ENCODE assay signal across 1 cellular context in the genomic region with DNA sequence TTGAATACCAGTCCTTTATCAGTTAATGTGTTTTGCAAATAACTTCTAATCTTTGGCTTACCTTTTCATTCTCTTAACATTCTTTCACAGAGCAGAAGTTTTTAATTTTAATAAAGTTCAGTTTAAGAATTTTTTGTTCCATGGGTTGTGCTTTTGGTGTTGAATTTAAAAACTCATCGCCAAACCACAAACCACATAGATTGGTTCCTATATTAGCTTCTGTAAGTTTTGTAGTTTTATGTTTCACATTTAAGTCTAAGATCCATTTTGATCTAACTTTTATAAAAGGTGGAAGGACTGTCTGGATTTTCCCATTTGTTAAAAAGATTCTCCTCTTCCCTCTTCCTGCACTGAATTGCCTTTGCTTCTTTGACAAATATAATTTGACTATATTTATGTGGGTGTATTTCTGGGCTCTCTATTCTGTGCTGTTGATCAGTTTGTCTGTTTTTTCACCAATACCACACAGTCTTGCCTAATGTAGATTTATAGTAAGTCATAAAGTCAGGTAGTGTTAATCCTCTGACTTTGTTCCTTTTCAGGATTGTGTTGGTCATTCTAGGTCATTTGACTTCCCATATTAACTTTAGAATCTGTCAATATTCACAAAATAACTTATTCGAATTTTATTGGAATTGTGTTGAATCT.
TF ChIP-seq lines count a peak whose summit lies in the region.

No MANE protein-coding gene starts in this region.

TF ChIP-seq in WTC11, 78 proteins besides CTCF, POLR2A, EP300 and RAD21 (continued from another document):
- TF ChIP-seq, protein P1, sequence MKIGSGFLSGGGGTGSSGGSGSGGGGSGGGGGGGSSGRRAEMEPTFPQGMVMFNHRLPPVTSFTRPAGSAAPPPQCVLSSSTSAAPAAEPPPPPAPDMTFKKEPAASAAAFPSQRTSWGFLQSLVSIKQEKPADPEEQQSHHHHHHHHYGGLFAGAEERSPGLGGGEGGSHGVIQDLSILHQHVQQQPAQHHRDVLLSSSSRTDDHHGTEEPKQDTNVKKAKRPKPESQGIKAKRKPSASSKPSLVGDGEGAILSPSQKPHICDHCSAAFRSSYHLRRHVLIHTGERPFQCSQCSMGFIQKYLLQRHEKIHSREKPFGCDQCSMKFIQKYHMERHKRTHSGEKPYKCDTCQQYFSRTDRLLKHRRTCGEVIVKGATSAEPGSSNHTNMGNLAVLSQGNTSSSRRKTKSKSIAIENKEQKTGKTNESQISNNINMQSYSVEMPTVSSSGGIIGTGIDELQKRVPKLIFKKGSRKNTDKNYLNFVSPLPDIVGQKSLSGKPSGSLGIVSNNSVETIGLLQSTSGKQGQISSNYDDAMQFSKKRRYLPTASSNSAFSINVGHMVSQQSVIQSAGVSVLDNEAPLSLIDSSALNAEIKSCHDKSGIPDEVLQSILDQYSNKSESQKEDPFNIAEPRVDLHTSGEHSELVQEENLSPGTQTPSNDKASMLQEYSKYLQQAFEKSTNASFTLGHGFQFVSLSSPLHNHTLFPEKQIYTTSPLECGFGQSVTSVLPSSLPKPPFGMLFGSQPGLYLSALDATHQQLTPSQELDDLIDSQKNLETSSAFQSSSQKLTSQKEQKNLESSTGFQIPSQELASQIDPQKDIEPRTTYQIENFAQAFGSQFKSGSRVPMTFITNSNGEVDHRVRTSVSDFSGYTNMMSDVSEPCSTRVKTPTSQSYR (CRISPR knock-in tag; IDR thresholded peaks at IDR 0.05): no peak
- TF ChIP-seq ZBTB21 (CRISPR knock-in tag; IDR thresholded peaks at IDR 0.05; ENCODE audit: borderline replicate concordance) (no peak), ATF1 (CRISPR knock-in tag; IDR thresholded peaks at IDR 0.05) (no peak), RELA (CRISPR knock-in tag; IDR thresholded peaks at IDR 0.05; ENCODE audit: borderline replicate concordance) (no peak), PRRX2 (CRISPR knock-in tag; IDR thresholded peaks at IDR 0.05) (no peak)
- TF ChIP-seq, protein P2, sequence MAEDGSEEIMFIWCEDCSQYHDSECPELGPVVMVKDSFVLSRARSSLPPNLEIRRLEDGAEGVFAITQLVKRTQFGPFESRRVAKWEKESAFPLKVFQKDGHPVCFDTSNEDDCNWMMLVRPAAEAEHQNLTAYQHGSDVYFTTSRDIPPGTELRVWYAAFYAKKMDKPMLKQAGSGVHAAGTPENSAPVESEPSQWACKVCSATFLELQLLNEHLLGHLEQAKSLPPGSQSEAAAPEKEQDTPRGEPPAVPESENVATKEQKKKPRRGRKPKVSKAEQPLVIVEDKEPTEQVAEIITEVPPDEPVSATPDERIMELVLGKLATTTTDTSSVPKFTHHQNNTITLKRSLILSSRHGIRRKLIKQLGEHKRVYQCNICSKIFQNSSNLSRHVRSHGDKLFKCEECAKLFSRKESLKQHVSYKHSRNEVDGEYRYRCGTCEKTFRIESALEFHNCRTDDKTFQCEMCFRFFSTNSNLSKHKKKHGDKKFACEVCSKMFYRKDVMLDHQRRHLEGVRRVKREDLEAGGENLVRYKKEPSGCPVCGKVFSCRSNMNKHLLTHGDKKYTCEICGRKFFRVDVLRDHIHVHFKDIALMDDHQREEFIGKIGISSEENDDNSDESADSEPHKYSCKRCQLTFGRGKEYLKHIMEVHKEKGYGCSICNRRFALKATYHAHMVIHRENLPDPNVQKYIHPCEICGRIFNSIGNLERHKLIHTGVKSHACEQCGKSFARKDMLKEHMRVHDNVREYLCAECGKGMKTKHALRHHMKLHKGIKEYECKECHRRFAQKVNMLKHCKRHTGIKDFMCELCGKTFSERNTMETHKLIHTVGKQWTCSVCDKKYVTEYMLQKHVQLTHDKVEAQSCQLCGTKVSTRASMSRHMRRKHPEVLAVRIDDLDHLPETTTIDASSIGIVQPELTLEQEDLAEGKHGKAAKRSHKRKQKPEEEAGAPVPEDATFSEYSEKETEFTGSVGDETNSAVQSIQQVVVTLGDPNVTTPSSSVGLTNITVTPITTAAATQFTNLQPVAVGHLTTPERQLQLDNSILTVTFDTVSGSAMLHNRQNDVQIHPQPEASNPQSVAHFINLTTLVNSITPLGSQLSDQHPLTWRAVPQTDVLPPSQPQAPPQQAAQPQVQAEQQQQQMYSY (CRISPR knock-in tag; IDR thresholded peaks at IDR 0.05): no peak
- TF ChIP-seq, protein P3, sequence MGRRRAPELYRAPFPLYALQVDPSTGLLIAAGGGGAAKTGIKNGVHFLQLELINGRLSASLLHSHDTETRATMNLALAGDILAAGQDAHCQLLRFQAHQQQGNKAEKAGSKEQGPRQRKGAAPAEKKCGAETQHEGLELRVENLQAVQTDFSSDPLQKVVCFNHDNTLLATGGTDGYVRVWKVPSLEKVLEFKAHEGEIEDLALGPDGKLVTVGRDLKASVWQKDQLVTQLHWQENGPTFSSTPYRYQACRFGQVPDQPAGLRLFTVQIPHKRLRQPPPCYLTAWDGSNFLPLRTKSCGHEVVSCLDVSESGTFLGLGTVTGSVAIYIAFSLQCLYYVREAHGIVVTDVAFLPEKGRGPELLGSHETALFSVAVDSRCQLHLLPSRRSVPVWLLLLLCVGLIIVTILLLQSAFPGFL (CRISPR knock-in tag; IDR thresholded peaks at IDR 0.05; ENCODE audit: borderline replicate concordance): no peak
- TF ChIP-seq, protein P4, sequence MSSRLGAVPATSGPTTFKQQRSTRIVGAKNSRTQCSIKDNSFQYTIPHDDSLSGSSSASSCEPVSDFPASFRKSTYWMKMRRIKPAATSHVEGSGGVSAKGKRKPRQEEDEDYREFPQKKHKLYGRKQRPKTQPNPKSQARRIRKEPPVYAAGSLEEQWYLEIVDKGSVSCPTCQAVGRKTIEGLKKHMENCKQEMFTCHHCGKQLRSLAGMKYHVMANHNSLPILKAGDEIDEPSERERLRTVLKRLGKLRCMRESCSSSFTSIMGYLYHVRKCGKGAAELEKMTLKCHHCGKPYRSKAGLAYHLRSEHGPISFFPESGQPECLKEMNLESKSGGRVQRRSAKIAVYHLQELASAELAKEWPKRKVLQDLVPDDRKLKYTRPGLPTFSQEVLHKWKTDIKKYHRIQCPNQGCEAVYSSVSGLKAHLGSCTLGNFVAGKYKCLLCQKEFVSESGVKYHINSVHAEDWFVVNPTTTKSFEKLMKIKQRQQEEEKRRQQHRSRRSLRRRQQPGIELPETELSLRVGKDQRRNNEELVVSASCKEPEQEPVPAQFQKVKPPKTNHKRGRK (CRISPR knock-in tag; IDR thresholded peaks at IDR 0.05; ENCODE audit: borderline replicate concordance): no peak
TF ChIP-seq in WTC11: peak in this region for 0.
